Comparison of ENCODE assay signal across 8 cellular contexts in genomic region chr18:48946329-48946835, GRCh38. TPM values are rescaled to one million over a fixed set of nuclear protein-coding genes. Genes with fewer than 3 reads are reported as not detected.
DNase-seq lines count a peak whose midpoint lies in the region; ATAC-seq, FAIRE-seq and TF ChIP-seq lines count a peak whose summit lies in the region.

No MANE protein-coding gene starts in this region.

- H3K27ac ChIP-seq in colonic mucosa: no peak overlapping the region
- H3K27ac ChIP-seq in ovary: peak overlapping the region; percentile 2 to 11

- ATAC-seq in GM18519 (IDR thresholded peaks at IDR 0.05; ENCODE audit: low FRiP score, unreplicated experiment): no peak

- no peak for TF ChIP-seq CTCF in colonic mucosa (IDR thresholded peaks at IDR 0.05)
- no peak for TF ChIP-seq CTCF in ovary (IDR thresholded peaks at IDR 0.05)

- peak overlapping the region in 1 of 2 donors; percentile 100 for H3K9ac ChIP-seq in colonic mucosa (ENCODE audit: low read depth in 2 of 2, low read length in 2 of 2)

- H3K27me3 ChIP-seq in colonic mucosa: no peaks in the 10 kb centered on the region
- no peaks in the 10 kb centered on the region for H3K27me3 ChIP-seq in ovary

- TF ChIP-seq POLR2A in ovary (IDR thresholded peaks at IDR 0.05) (no peak), GM12891 (IDR thresholded peaks at IDR 0.05; ENCODE audit: low read depth, low read length) (no peak)

- peak; percentile 93 for FAIRE-seq in G401.6 (lab: Jason Lieb, UNC)
- no peak for FAIRE-seq in GM12891 (lab: Jason Lieb, UNC)

- DNase-seq in NCI-H345 (lab: John Stamatoyannopoulos, UW) (peak; percentile 38), colonic mucosa (no peak), ovary (peak in 1 of 5 donors; percentile 52), islet precursor cell (no peak), GM12891 (ENCODE audit: insufficient read length, low spot score) (no peak)
- DNase-seq in activated CD8-positive, alpha-beta memory T cell treated with anti-CD3 and anti-CD28 coated beads, Interleukin-2, amount 50 U/mL, for 4 hours: no peak

- no peak for TF ChIP-seq EP300 in ovary (IDR thresholded peaks at IDR 0.05)

- H3K9me3 ChIP-seq in colonic mucosa (no peaks in the 10 kb centered on the region), ovary (no peaks in the 10 kb centered on the region)

- H3K4me1 ChIP-seq in colonic mucosa (peaks cover 40% of the 10 kb centered on the region), ovary (ENCODE audit: insufficient read depth) (peaks cover 31% of the 10 kb centered on the region)

- H3K4me3 ChIP-seq in colonic mucosa (peak overlapping the region; percentile 65), ovary (peak overlapping the region; percentile 77)

- intact Hi-C loops in colonic mucosa (cut with DNase I) (no loop called here), ovary (cut with DNase I) (loop anchor here in 2 of 4 donors (10.0 kb wide), 2 partner anchors 162 to 538 kb away; partner anchors contain the start of gene C18orf32 (in 1 of the 2))

- 31 to 38% (median 36%) methylated on average over 8 of the region's 8 CpGs for WGBS in ovary, 3 donors

- no peaks in the 10 kb centered on the region for H3K36me3 ChIP-seq in colonic mucosa
- no peaks in the 10 kb centered on the region for H3K36me3 ChIP-seq in ovary

TF ChIP-seq in GM12891, 5 proteins besides CTCF, POLR2A, EP300 and RAD21:
- TF ChIP-seq TAF1 (IDR thresholded peaks at IDR 0.05; ENCODE audit: low read depth, low read length): no peak

RNA-seq across cellular contexts. Expression of gene SMAD7, which starts 4.4 kb away (rescaled TPM):
- 10 to 100 TPM; 21.2 to 21.6 TPM for total RNA-seq in colonic mucosa
- total RNA-seq in ovary: 10 to 100 TPM; 10.7 to 36.5 (median 13.1) TPM
- polyA plus RNA-seq in ovary: 10 to 100 TPM; 13.7 to 18.9 TPM
- 4.7 TPM for polyA plus RNA-seq in GM12891 (2012; ENCODE audit: low read depth, missing spikeins)
